Comparison of ENCODE assay signal across 12 cellular contexts in the genomic region with DNA sequence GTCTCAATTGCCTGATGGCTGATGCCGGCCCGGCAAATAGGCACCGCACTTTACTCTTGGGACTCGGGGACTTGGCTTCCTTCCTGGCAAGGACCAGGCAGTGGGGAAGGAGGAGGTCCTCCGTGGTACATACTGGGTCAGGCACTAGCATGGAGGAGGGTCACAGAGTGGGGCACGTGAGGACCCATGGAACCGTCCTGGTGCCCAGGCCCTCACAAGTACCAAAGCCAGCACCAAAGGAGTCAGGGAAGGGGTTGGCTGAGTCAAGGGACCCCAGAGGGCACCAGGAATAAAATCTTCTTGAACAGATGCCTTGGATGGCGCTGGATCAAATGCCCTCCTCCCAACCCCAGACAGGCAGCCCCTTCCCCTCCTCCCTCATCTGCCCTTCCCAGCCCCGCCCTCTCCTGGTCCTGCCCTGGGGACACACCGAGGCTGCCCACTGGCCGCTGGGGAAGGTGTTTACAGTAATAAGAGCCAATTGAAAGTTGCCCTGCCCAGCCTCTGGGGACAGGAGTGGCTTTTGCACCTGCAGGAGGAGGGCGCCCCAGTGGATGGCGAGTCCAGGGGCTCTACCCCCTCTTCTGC. TPM values are rescaled to one million over a fixed set of nuclear protein-coding genes. Genes with fewer than 3 reads are reported as not detected.
DNase-seq lines count a peak whose midpoint lies in the region; ATAC-seq lines count a peak whose summit lies in the region.
"Had no signal": no experiment of that assay in that cellular context is flagged by ENCODE, and none has a peak within 500 bp of the region (broad histone marks: within the 10 kb centered on the region; RNA-seq: fewer than 3 reads in every experiment).

No MANE protein-coding gene starts in this region.

- H3K4me3 Mint-ChIP-seq in activated naive CD4-positive, alpha-beta T cell treated with anti-CD3 and anti-CD28 coated beads, Interleukin-2, amount 10 ng/mL, durations not matched to agents 7 days and 5 days, result peak overlapping the region; percentile 83
- peak overlapping the region; percentile 86 to 95 (median 89) for H3K4me3 Mint-ChIP-seq in immature natural killer cell

- peaks cover 18% of the 10 kb centered on the region for H3K27me3 Mint-ChIP-seq in activated naive CD4-positive, alpha-beta T cell treated with anti-CD3 and anti-CD28 coated beads, Interleukin-2, amount 10 ng/mL, durations not matched to agents 7 days and 5 days
- peaks cover 2 to 13% (median 2%) of the 10 kb centered on the region in 3 donors for H3K27me3 Mint-ChIP-seq in immature natural killer cell (ENCODE audit: low read depth in 3 of 3)

- DNase-seq in activated naive CD4-positive, alpha-beta T cell treated with anti-CD3 and anti-CD28 coated beads, Interleukin-2, amount 10 ng/mL, durations not matched to agents 7 days and 5 days, result no peak
- no peak for DNase-seq in activated naive CD4-positive, alpha-beta T cell treated with anti-CD3 and anti-CD28 coated beads, Interleukin-2, amount 50 U/mL, for 16 hours
- peak; percentile 56 for DNase-seq in RPMI8226
- no peak for DNase-seq in immature natural killer cell
- no peak for DNase-seq in occipital lobe (lab: John Stamatoyannopoulos, UW)
- no peak for DNase-seq in NCI-H446 treated with DMSO at 0.1 percent for 48 hours (lab: John Stamatoyannopoulos, UW)
- DNase-seq: COR-L47 had no signal

- peaks cover 85% of the 10 kb centered on the region for H3K4me1 Mint-ChIP-seq in activated naive CD4-positive, alpha-beta T cell treated with anti-CD3 and anti-CD28 coated beads, Interleukin-2, amount 10 ng/mL, durations not matched to agents 7 days and 5 days
- H3K4me1 Mint-ChIP-seq in immature natural killer cell, result peaks cover 85 to 92% of the 10 kb centered on the region in 2 donors

- no peaks in the 10 kb centered on the region for H3K9me3 Mint-ChIP-seq in activated naive CD4-positive, alpha-beta T cell treated with anti-CD3 and anti-CD28 coated beads, Interleukin-2, amount 10 ng/mL, durations not matched to agents 7 days and 5 days
- H3K9me3 Mint-ChIP-seq in immature natural killer cell, result no peaks in the 10 kb centered on the region

- CTCF ChIA-PET in activated naive CD4-positive, alpha-beta T cell treated with anti-CD3 and anti-CD28 coated beads, Interleukin-2, amount 10 ng/mL, durations not matched to agents 7 days and 5 days (lab: Charles Lee), result interaction anchor here (1.2 to 1.9 kb wide), 2 partner anchors 9 to 29 kb away, joined by 3 to 8 read pairs; no protein-coding TSS in a partner anchor

- peak overlapping the region; percentile 95 for H3K27ac Mint-ChIP-seq in activated naive CD4-positive, alpha-beta T cell treated with anti-CD3 and anti-CD28 coated beads, Interleukin-2, amount 10 ng/mL, durations not matched to agents 7 days and 5 days
- H3K27ac Mint-ChIP-seq in immature natural killer cell, result peak overlapping the region; percentile 90 to 98 (median 95)

- peaks cover 58% of the 10 kb centered on the region for H3K36me3 Mint-ChIP-seq in activated naive CD4-positive, alpha-beta T cell treated with anti-CD3 and anti-CD28 coated beads, Interleukin-2, amount 10 ng/mL, durations not matched to agents 7 days and 5 days
- H3K36me3 Mint-ChIP-seq in immature natural killer cell, result peaks cover 0 to 11% (median 5%) of the 10 kb centered on the region in 3 donors

- no peak for ATAC-seq in HG03196 (IDR thresholded peaks at IDR 0.05; ENCODE audit: unreplicated experiment)
- ATAC-seq in GM19397 (IDR thresholded peaks at IDR 0.05; ENCODE audit: unreplicated experiment), result no peak

RNA-seq across cellular contexts. Expression of gene CARNS1, which starts 5.6 kb away (rescaled TPM):
- 1 to 10 TPM; 1.9 to 3.4 (median 2.7) TPM for polyA plus RNA-seq in immature natural killer cell
- 0.16 TPM for total RNA-seq in occipital lobe
- total RNA-seq: H4 had no signal

RNA-seq across cellular contexts. Expression of gene TBC1D10C, which starts 6.0 kb away (rescaled TPM):
- 100 to 1,000 TPM; 396 to 531 (median 451) TPM for polyA plus RNA-seq in immature natural killer cell
- total RNA-seq in occipital lobe, result 0.16 TPM
- total RNA-seq: fibroblast of lung, H4, osteoblast had no signal

RNA-seq across cellular contexts. Expression of gene PPP1CA, which starts 8.2 kb away (rescaled TPM):
- polyA plus RNA-seq in immature natural killer cell, result 1,000 to 10,000 TPM in 1 of 3 donors, 100 to 1,000 TPM in 2; 830 to 1,276 (median 950) TPM
- 53.5 TPM for total RNA-seq in occipital lobe

RNA-seq across cellular contexts. Expression of gene RAD9A, which starts 18.1 kb away (rescaled TPM):
- polyA plus RNA-seq in immature natural killer cell, result 10 to 100 TPM; 10.2 to 12.8 (median 11.6) TPM
- total RNA-seq in occipital lobe, result 14.0 TPM

RNA-seq across cellular contexts. Expression of gene RPS6KB2, which starts 18.4 kb away (rescaled TPM):
- polyA plus RNA-seq in immature natural killer cell, result 10 to 100 TPM; 71.5 to 96.5 (median 74.9) TPM
- 13.1 TPM for total RNA-seq in occipital lobe
